Comparison of ENCODE assay signal across 15 cellular contexts in the genomic region with DNA sequence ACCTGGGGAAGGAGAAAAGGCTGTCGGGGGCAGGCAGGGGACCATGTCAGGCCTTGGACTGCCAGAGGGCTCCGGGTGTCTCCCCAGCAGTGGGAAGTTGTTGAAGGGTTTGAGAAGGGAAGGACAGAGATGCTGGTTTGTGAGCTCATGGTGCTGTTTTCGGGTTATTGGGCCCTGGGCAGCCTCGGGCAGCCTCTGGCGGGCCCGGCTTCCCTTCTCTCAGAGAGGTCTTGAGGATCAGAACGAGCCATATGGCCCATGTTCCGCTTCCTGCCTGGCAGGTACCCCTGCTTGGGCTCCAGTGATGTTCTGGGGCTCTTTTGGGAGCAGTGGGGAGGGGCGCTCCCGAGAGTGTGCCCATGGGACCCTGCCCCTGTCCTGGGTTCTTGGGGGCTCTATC. TPM values are rescaled to one million over a fixed set of nuclear protein-coding genes. Genes with fewer than 3 reads are reported as not detected.
A peak's percentile ranks its signal among the peaks of the same experiment; 100 is the strongest.
DNase-seq lines count a peak whose midpoint lies in the region; ATAC-seq and TF ChIP-seq lines count a peak whose summit lies in the region.
"Had no signal": no experiment of that assay in that cellular context is flagged by ENCODE, and none has a peak within 500 bp of the region (broad histone marks: within the 10 kb centered on the region; RNA-seq: fewer than 3 reads in every experiment).

No MANE protein-coding gene starts in this region.

- H3K4me3 ChIP-seq in HEK293 (ENCODE audit: low read depth, low read length) (no peak overlapping the region), dorsolateral prefrontal cortex (peak overlapping the region in 20 of 59 donors; percentile 0 to 82 (median 29)), neural progenitor cell (no peak overlapping the region)
- H3K4me3 ChIP-seq: BLaER1 treated with 17β-estradiol and CSF1 and Interleukin-3, amounts not matched to agents 10 nM and 100 nM; SJSA1 had no signal

- CTCF ChIA-PET in HEK293 (lab: Yijun Ruan, JAX): interaction anchor here (0.7 to 1.0 kb wide), 2 partner anchors 9 to 15 kb away, joined by 3 read pairs; no protein-coding TSS in a partner anchor

- intact Hi-C loops in dorsolateral prefrontal cortex (cut with DNase I): no loop called here

- H3K36me3 ChIP-seq in HEK293 (ENCODE audit: control insufficient read depth in 2 of 2, insufficient read depth in 1 of 2, low read length in 2 of 2): no peaks in the 10 kb centered on the region
- H3K36me3 ChIP-seq in neural progenitor cell: no peaks in the 10 kb centered on the region
- H3K36me3 ChIP-seq: BLaER1 treated with 17β-estradiol and CSF1 and Interleukin-3, amounts not matched to agents 10 nM and 100 nM; SJSA1 had no signal

- H3K9me3 ChIP-seq in HEK293 (ENCODE audit: control insufficient read depth, insufficient read depth, low read depth, low read length) (no peaks in the 10 kb centered on the region), neural progenitor cell (ENCODE audit: low read depth) (no peaks in the 10 kb centered on the region)
- H3K9me3 ChIP-seq: BLaER1 treated with 17β-estradiol and CSF1 and Interleukin-3, amounts not matched to agents 10 nM and 100 nM; SJSA1 had no signal

- H3K27ac ChIP-seq in HEK293 (ENCODE audit: extremely low read depth, low read depth, low read length) (no peak overlapping the region), dorsolateral prefrontal cortex (peak overlapping the region; percentile 40 to 99 (median 95)), neural progenitor cell (no peak overlapping the region)
- H3K27ac ChIP-seq: BLaER1 treated with 17β-estradiol and CSF1 and Interleukin-3, amounts not matched to agents 10 nM and 100 nM; HL-60; KMS-11; SJSA1 had no signal

- H3F3A ChIP-seq in neural progenitor cell (ENCODE audit: low read depth): peaks cover 2% of the 10 kb centered on the region

- H3K27ac Mint-ChIP-seq in neural progenitor cell (peak overlapping the region; percentile 70), type B pancreatic cell (peak overlapping the region; percentile 54)
- H3K27ac Mint-ChIP-seq: CD8-positive, alpha-beta T cell had no signal

- H3K4me1 Mint-ChIP-seq in neural progenitor cell (peaks cover 16% of the 10 kb centered on the region), type B pancreatic cell (ENCODE audit: unreplicated experiment) (peaks cover 26% of the 10 kb centered on the region)

- H3K4me3 Mint-ChIP-seq in neural progenitor cell: no peak overlapping the region
- peak overlapping the region; percentile 61 for H3K4me3 Mint-ChIP-seq in type B pancreatic cell
- H3K4me3 Mint-ChIP-seq: CD8-positive, alpha-beta T cell had no signal

- H3K9ac ChIP-seq in neural progenitor cell: no peak overlapping the region
- H3K9ac ChIP-seq: BLaER1 treated with 17β-estradiol and CSF1 and Interleukin-3, amounts not matched to agents 10 nM and 100 nM; KMS-11 had no signal

- no peaks in the 10 kb centered on the region for H3K79me2 ChIP-seq in neural progenitor cell (ENCODE audit: low read depth)

- POLR2A ChIA-PET in HEK293 (lab: Yijun Ruan, JAX): no interaction called here

- no peak overlapping the region for H2AFZ ChIP-seq in neural progenitor cell (replicated peaks)

- H3K36me3 Mint-ChIP-seq in neural progenitor cell (no peaks in the 10 kb centered on the region), type B pancreatic cell (no peaks in the 10 kb centered on the region)
- H3K36me3 Mint-ChIP-seq: CD8-positive, alpha-beta T cell had no signal

- TF ChIP-seq CTCF in HEK293 (tag by site-specific recombination; IDR thresholded peaks at IDR 0.05) (no peak), dorsolateral prefrontal cortex (IDR thresholded peaks at IDR 0.05 in 54 of 56, conservative IDR thresholded peaks at IDR 0.05 in 2 of 56; ENCODE audit: low read depth in 1 of 56, partially characterized antibody in 56 of 56) (no peak), neural progenitor cell (IDR thresholded peaks at IDR 0.05) (no peak), type B pancreatic cell (conservative IDR thresholded peaks at IDR 0.05) (no peak)

- DNase-seq in dorsolateral prefrontal cortex: no peak
- no peak for DNase-seq in neural progenitor cell (ENCODE audit: low spot score)
- no peak for DNase-seq in type B pancreatic cell (ENCODE audit: extremely low spot score, unreplicated experiment)
- DNase-seq in AG08395 (ENCODE audit: low spot score): no peak
- no peak for DNase-seq in SHP77 treated with DMSO at 0.1 percent for 48 hours (lab: John Stamatoyannopoulos, UW)
- DNase-seq: CD8-positive, alpha-beta T cell; NCI-H1417 treated with DMSO at 0.1 percent for 48 hours; NCI-H187 treated with DMSO at 0.1 percent for 48 hours; NCI-H2227 treated with DMSO at 0.1 percent for 48 hours had no signal

- no peaks in the 10 kb centered on the region for H4K20me1 ChIP-seq in neural progenitor cell (ENCODE audit: low read depth)
- H4K20me1 ChIP-seq: BLaER1 treated with 17β-estradiol and CSF1 and Interleukin-3, amounts not matched to agents 10 nM and 100 nM had no signal

- H3K9me3 Mint-ChIP-seq in neural progenitor cell: no peaks in the 10 kb centered on the region
- no peaks in the 10 kb centered on the region for H3K9me3 Mint-ChIP-seq in type B pancreatic cell
- H3K9me3 Mint-ChIP-seq: CD8-positive, alpha-beta T cell had no signal

- peaks cover 9% of the 10 kb centered on the region for H3K27me3 Mint-ChIP-seq in neural progenitor cell (ENCODE audit: insufficient read depth, low read depth)
- H3K27me3 Mint-ChIP-seq in type B pancreatic cell: no peaks in the 10 kb centered on the region

- H3K4me2 ChIP-seq in neural progenitor cell: no peak overlapping the region
- H3K4me2 ChIP-seq: BLaER1 treated with 17β-estradiol and CSF1 and Interleukin-3, amounts not matched to agents 10 nM and 100 nM; KMS-11 had no signal

- no peaks in the 10 kb centered on the region for H3K27me3 ChIP-seq in dorsolateral prefrontal cortex
- no peaks in the 10 kb centered on the region for H3K27me3 ChIP-seq in neural progenitor cell
- H3K27me3 ChIP-seq: BLaER1 treated with 17β-estradiol and CSF1 and Interleukin-3, amounts not matched to agents 10 nM and 100 nM; SJSA1 had no signal

- ATAC-seq in GM21737 (IDR thresholded peaks at IDR 0.05; ENCODE audit: unreplicated experiment): no peak
- ATAC-seq: CD8-positive, alpha-beta T cell had no signal

- H3K4me1 ChIP-seq in HEK293 (ENCODE audit: control insufficient read depth, insufficient read depth, low read length) (no peaks in the 10 kb centered on the region), neural progenitor cell (peaks cover 19% of the 10 kb centered on the region)

TF ChIP-seq in HEK293, 187 proteins besides CTCF, POLR2A, EP300 and RAD21:
- TF ChIP-seq ZNF555 (tag by site-specific recombination; conservative IDR thresholded peaks at IDR 0.05) (no peak), PRDM4 (tag by site-specific recombination; IDR thresholded peaks at IDR 0.05) (no peak), ZFP69B (tag by site-specific recombination; IDR thresholded peaks at IDR 0.05) (peak; percentile 28; the same call in 1 of the 2 replicates), ZNF785 (tag by site-specific recombination; IDR thresholded peaks at IDR 0.05) (no peak)

RNA-seq across cellular contexts. Expression of gene MYRF, which starts 9.8 kb away (rescaled TPM):
- total RNA-seq in dorsolateral prefrontal cortex (100 to 1,000 TPM in 87 of 120 experiments, 10 to 100 TPM in 33; 23.0 to 708 (median 141) TPM), neural progenitor cell (ENCODE audit: low replicate concordance) (1.9 and 5.8 TPM in 2 replicates), type B pancreatic cell (ENCODE audit: low replicate concordance) (29.6 and 62.1 TPM in 2 replicates)

RNA-seq across cellular contexts. Expression of gene TMEM258, which starts 30.2 kb away (rescaled TPM):
- total RNA-seq in dorsolateral prefrontal cortex (100 to 1,000 TPM in 1 of 120 experiments, 10 to 100 TPM in 119; 40.6 to 123 (median 65.5) TPM), neural progenitor cell (ENCODE audit: low replicate concordance) (71.4 and 98.9 TPM in 2 replicates), type B pancreatic cell (ENCODE audit: low replicate concordance) (158 and 162 TPM in 2 replicates)

RNA-seq across cellular contexts. Expression of gene FEN1, which starts 30.5 kb away (rescaled TPM):
- total RNA-seq in dorsolateral prefrontal cortex (10 to 100 TPM in 100 of 120 experiments, 1 to 10 TPM in 20; 4.7 to 24.3 (median 13.8) TPM), neural progenitor cell (ENCODE audit: low replicate concordance) (51.8 and 68.9 TPM in 2 replicates), type B pancreatic cell (ENCODE audit: low replicate concordance) (27.7 and 44.6 TPM in 2 replicates)

RNA-seq across cellular contexts. Expression of gene FADS1, which starts 54.6 kb away (rescaled TPM):
- 100 to 1,000 TPM in 23 of 120 experiments, 10 to 100 TPM in 97; 47.3 to 195 (median 80.7) TPM for total RNA-seq in dorsolateral prefrontal cortex
- total RNA-seq in neural progenitor cell (ENCODE audit: low replicate concordance): 163 and 184 TPM in 2 replicates
- 34.2 and 90.0 TPM in 2 replicates for total RNA-seq in type B pancreatic cell (ENCODE audit: low replicate concordance)

Comparison
In these comparisons a context has a peak if more than half of its experiments do, and no peak if none do; other contexts are left out.
1. H3K27ac ChIP-seq: peak in dorsolateral prefrontal cortex (59 of 59); none in HEK293 (single experiment) and neural progenitor cell (single experiment).